In genomic region chr5:154475613-154476342, GRCh38 we compare ENCODE assay signal across 14 cellular contexts. TPM values are rescaled to one million over a fixed set of nuclear protein-coding genes. Genes with fewer than 3 reads are reported as not detected.
A peak's percentile ranks its signal among the peaks of the same experiment; 100 is the strongest.
DNase-seq lines count a peak whose midpoint lies in the region; ATAC-seq, FAIRE-seq and TF ChIP-seq lines count a peak whose summit lies in the region.
"Had no signal": no experiment of that assay in that cellular context is flagged by ENCODE, and none has a peak within 500 bp of the region (broad histone marks: within the 10 kb centered on the region; RNA-seq: fewer than 3 reads in every experiment).

No MANE protein-coding gene starts in this region.

- H3K4me3 ChIP-seq in endothelial cell of umbilical vein (replicated peaks in 1 of 3; ENCODE audit: insufficient read depth in 1 of 3, low read depth in 1 of 3, low read length in 3 of 3) (no peak overlapping the region), psoas muscle (peak overlapping the region; percentile 11), mammary epithelial cell (replicated peaks in 1 of 3; ENCODE audit: insufficient read depth in 1 of 3, low read depth in 2 of 3, low read length in 3 of 3) (no peak overlapping the region)

- no peaks in the 10 kb centered on the region for H3K4me1 ChIP-seq in endothelial cell of umbilical vein (ENCODE audit: control insufficient read depth, extremely low read depth, insufficient read depth, low read length)
- peaks cover 52% of the 10 kb centered on the region for H3K4me1 ChIP-seq in psoas muscle
- peaks cover 10% of the 10 kb centered on the region for H3K4me1 ChIP-seq in mammary epithelial cell (ENCODE audit: insufficient read depth, low read length)
- H3K4me1 ChIP-seq: foreskin keratinocyte had no signal

- H3K9me1 ChIP-seq in endothelial cell of umbilical vein (replicated peaks; ENCODE audit: control insufficient read depth, extremely low read depth, insufficient read depth, low read length): no peaks in the 10 kb centered on the region

- H2AFZ ChIP-seq in endothelial cell of umbilical vein (ENCODE audit: low read depth, low read length): no peak overlapping the region
- no peak overlapping the region for H2AFZ ChIP-seq in mammary epithelial cell (ENCODE audit: low read depth, low read length)

- H3K9ac ChIP-seq in endothelial cell of umbilical vein (replicated peaks; ENCODE audit: extremely low read depth, insufficient read depth, low read length) (no peak overlapping the region), mammary epithelial cell (ENCODE audit: insufficient read depth, low read length) (no peak overlapping the region)

- dilution Hi-C loops in endothelial cell of umbilical vein (cut with MboI; ENCODE audit: extremely low pct_ligation_motif_present, low sequenced_read_pairs): no loop called here
- dilution Hi-C loops in mammary epithelial cell (cut with HindIII; ENCODE audit: low sequenced_read_pairs): no loop called here

- no peaks in the 10 kb centered on the region for H4K20me1 ChIP-seq in endothelial cell of umbilical vein (replicated peaks; ENCODE audit: control insufficient read depth, extremely low read depth, insufficient read depth, low read length)
- peaks cover 1% of the 10 kb centered on the region for H4K20me1 ChIP-seq in mammary epithelial cell (ENCODE audit: insufficient read depth, low read length)

- POLR2A ChIA-PET in endothelial cell of umbilical vein (lab: Charles Lee): no interaction called here

- H3K4me2 ChIP-seq in endothelial cell of umbilical vein (ENCODE audit: insufficient read depth, low read length) (no peak overlapping the region), mammary epithelial cell (ENCODE audit: insufficient read depth, low read depth, low read length) (no peak overlapping the region)

- ATAC-seq in psoas muscle: no peak
- ATAC-seq: foreskin keratinocyte had no signal

- DNase-seq in NCI-H524 (lab: John Stamatoyannopoulos, UW) (peak; percentile 32 to 64), NCI-H524 treated with DMSO at 0.1 percent for 48 hours (lab: John Stamatoyannopoulos, UW) (no peak), RPMI8226 (peak; percentile 11), endothelial cell of umbilical vein (ENCODE audit: low read depth, low spot score) (no peak), psoas muscle (peak in 1 of 2 donors; percentile 45), mammary epithelial cell (no peak), HUDEP-2 (lab: John Stamatoyannopoulos, UW; ENCODE audit: unreplicated experiment in 76 of 76) (no peak), iPS-NIHi7 (ENCODE audit: extremely low spot score) (no peak)
- DNase-seq: foreskin keratinocyte; GF-D8; NCI-H187; stimulated activated CD4-positive, alpha-beta T cell treated with anti-CD3 and anti-CD28 coated beads, Interleukin-1b, Interleukin-23, amount 100 ng/mL, for 48 hours had no signal

- TF ChIP-seq CTCF in endothelial cell of umbilical vein (IDR thresholded peaks at IDR 0.05; ENCODE audit: extremely low read depth in 1 of 2, insufficient read depth in 1 of 2, low read depth in 1 of 2, low read length in 2 of 2) (no peak), psoas muscle (IDR thresholded peaks at IDR 0.05) (no peak), mammary epithelial cell (conservative IDR thresholded peaks at IDR 0.05 in 1 of 2, IDR thresholded peaks at IDR 0.05 in 1 of 2; ENCODE audit: extremely low read depth in 1 of 2, insufficient read depth in 1 of 2, low read depth in 1 of 2, low read length in 2 of 2) (no peak)

- H3K27ac ChIP-seq in endothelial cell of umbilical vein (ENCODE audit: insufficient read depth, low read depth, low read length): no peak overlapping the region
- H3K27ac ChIP-seq in psoas muscle: no peak overlapping the region
- no peak overlapping the region for H3K27ac ChIP-seq in mammary epithelial cell (ENCODE audit: insufficient read depth, low read depth, low read length)
- H3K27ac ChIP-seq: foreskin keratinocyte had no signal

- H3K36me3 ChIP-seq in endothelial cell of umbilical vein (ENCODE audit: control insufficient read depth in 2 of 2, extremely low read depth in 1 of 2, insufficient read depth in 2 of 2, low read length in 2 of 2) (no peaks in the 10 kb centered on the region), psoas muscle (ENCODE audit: insufficient read depth in 1 of 2, low read depth in 1 of 2) (no peaks in the 10 kb centered on the region), mammary epithelial cell (ENCODE audit: insufficient read depth, low read length) (no peaks in the 10 kb centered on the region)

- no peak for TF ChIP-seq POLR2A in endothelial cell of umbilical vein (IDR thresholded peaks at IDR 0.05; ENCODE audit: low read depth, low read length)

- H3K27me3 ChIP-seq in endothelial cell of umbilical vein (ENCODE audit: control insufficient read depth in 2 of 2, insufficient read depth in 2 of 2, low read length in 2 of 2) (peaks cover 91 to 98% of the 10 kb centered on the region in 2 experiments), psoas muscle (ENCODE audit: insufficient read depth in 3 of 3, low read length in 2 of 3) (peaks cover 0 to 100% (median 60%) of the 10 kb centered on the region in 3 donors), mammary epithelial cell (ENCODE audit: insufficient read depth, low read length) (peaks cover 90% of the 10 kb centered on the region)

- BruUV-seq in endothelial cell of umbilical vein (replicated peaks; lab: Mats Ljungman, UMichigan): no TSS peak
- BruUV-seq in mammary epithelial cell (replicated peaks; lab: Mats Ljungman, UMichigan): no TSS peak

- WGBS in psoas muscle, 3 donors: 6 to 7% (median 7%) methylated on average over 42 to 45 of the region's 45 CpGs
- WGBS in mammary epithelial cell (ENCODE audit: low coverage, missing lambda C conversion rate): 18% methylated on average over 29 of the region's 45 CpGs

- intact Hi-C loops in endothelial cell of umbilical vein (cut with micrococcal nuclease): no loop called here
- intact Hi-C loops in psoas muscle (cut with DNase I): loop anchor here in 1 of 2 donors (10.0 kb wide), 1 partner anchor 469 kb away; the partner anchor contains the start of gene MRPL22
- intact Hi-C loops in mammary epithelial cell (cut with micrococcal nuclease): no loop called here

- CTCF ChIA-PET in endothelial cell of umbilical vein (lab: Charles Lee): interaction anchor here (1.3 kb wide), 1 partner anchor 45 kb away, joined by 4 read pairs; no protein-coding TSS in a partner anchor
- CTCF ChIA-PET in mammary epithelial cell (lab: Charles Lee; ENCODE audit: low non-redundant PET): no interaction called here

- FAIRE-seq in endothelial cell of umbilical vein (lab: Jason Lieb, UNC): no peak

- H3K79me2 ChIP-seq in endothelial cell of umbilical vein (ENCODE audit: control insufficient read depth, insufficient read depth, low read length): no peaks in the 10 kb centered on the region
- H3K79me2 ChIP-seq in mammary epithelial cell (ENCODE audit: insufficient read depth, low read length): no peaks in the 10 kb centered on the region

- H3K9me3 ChIP-seq in endothelial cell of umbilical vein (replicated peaks; ENCODE audit: control insufficient read depth, insufficient read depth, low read length) (no peaks in the 10 kb centered on the region), psoas muscle (no peaks in the 10 kb centered on the region), mammary epithelial cell (replicated peaks; ENCODE audit: insufficient read depth, low read length) (no peaks in the 10 kb centered on the region)

- in situ Hi-C loops in mammary epithelial cell (cut with MboI; ENCODE audit: low sequenced_read_pairs in 2 of 2): no loop called here

TF ChIP-seq in endothelial cell of umbilical vein, 7 proteins besides CTCF, POLR2A, EP300 and RAD21:
- TF ChIP-seq POLR2AphosphoS5 (IDR thresholded peaks at IDR 0.05; ENCODE audit: insufficient read depth, low read depth, low read length): no peak
- no peak for TF ChIP-seq MYC (IDR thresholded peaks at IDR 0.05; ENCODE audit: low read depth, low read length)
- peak; percentile 78 for TF ChIP-seq EZH2 (IDR thresholded peaks at IDR 0.05; ENCODE audit: borderline replicate concordance, low read depth, low read length, severe bottlenecking)

RNA-seq across cellular contexts. Expression of gene HAND1, which starts 2.2 kb away (rescaled TPM):
- total RNA-seq in endothelial cell of umbilical vein (not detected in 2 replicates), psoas muscle (not detected), mammary epithelial cell (not detected)
- polyA plus RNA-seq in endothelial cell of umbilical vein (not detected in 2 replicates), psoas muscle (not detected), mammary epithelial cell (not detected)
- polyA plus RNA-seq in endothelial cell of umbilical vein (2011; cell fraction: cytosol; rRNA removed): not detected in 2 replicates
- not detected in 2 replicates for polyA plus RNA-seq in endothelial cell of umbilical vein (2011; cell fraction: nucleus; rRNA removed)
- not detected in 2 replicates for polyA plus RNA-seq in endothelial cell of umbilical vein (2012)
- polyA minus RNA-seq in endothelial cell of umbilical vein (not detected in 2 replicates), mammary epithelial cell (not detected)
- not detected for polyA minus RNA-seq in endothelial cell of umbilical vein (2011; cell fraction: cytosol; rRNA and poly(A)+ RNA removed)
- not detected in 2 replicates for polyA minus RNA-seq in endothelial cell of umbilical vein (2011; cell fraction: nucleus; rRNA and poly(A)+ RNA removed)
- total RNA-seq: A673, foreskin keratinocyte, temporal lobe had no signal

RNA-seq across cellular contexts. Expression of gene SAP30L, which starts 30.0 kb away (rescaled TPM):
- total RNA-seq in endothelial cell of umbilical vein: 37.6 and 37.8 TPM in 2 replicates
- polyA plus RNA-seq in endothelial cell of umbilical vein: 18.1 and 21.7 TPM in 2 replicates
- polyA plus RNA-seq in endothelial cell of umbilical vein (2011; cell fraction: cytosol; rRNA removed): 30.1 and 31.8 TPM in 2 replicates
- 21.1 and 23.9 TPM in 2 replicates for polyA plus RNA-seq in endothelial cell of umbilical vein (2011; cell fraction: nucleus; rRNA removed)
- 27.3 and 37.3 TPM in 2 replicates for polyA plus RNA-seq in endothelial cell of umbilical vein (2012)
- polyA minus RNA-seq in endothelial cell of umbilical vein: 18.4 and 28.5 TPM in 2 replicates
- polyA minus RNA-seq in endothelial cell of umbilical vein (2011; cell fraction: cytosol; rRNA and poly(A)+ RNA removed): 32.6 TPM
- polyA minus RNA-seq in endothelial cell of umbilical vein (2011; cell fraction: nucleus; rRNA and poly(A)+ RNA removed): 6.3 and 8.7 TPM in 2 replicates
- total RNA-seq in psoas muscle: 10 to 100 TPM; 22.7 to 35.7 (median 29.8) TPM
- polyA plus RNA-seq in psoas muscle: 10 to 100 TPM in 2 of 3 donors, 1 to 10 TPM in 1; 9.2 to 31.5 (median 11.3) TPM
- 10 to 100 TPM; 21.7 to 34.9 TPM for total RNA-seq in mammary epithelial cell
- polyA plus RNA-seq in mammary epithelial cell: 18.4 TPM
- 3.8 TPM for polyA minus RNA-seq in mammary epithelial cell

Comparison
In these comparisons a context has a peak if more than half of its experiments do, and no peak if none do; other contexts are left out.
1. DNase-seq: peak in NCI-H524 (2 of 2) and RPMI8226 (single experiment); none in NCI-H524 treated with DMSO at 0.1 percent for 48 hours (single experiment), endothelial cell of umbilical vein (single experiment), mammary epithelial cell (single experiment), HUDEP-2 (0 of 76) and iPS-NIHi7 (single experiment).